9 cellular contexts compared by ENCODE assay signal in genomic region chr14:69652942-69653680, GRCh38. TPM values are rescaled to one million over a fixed set of nuclear protein-coding genes. Genes with fewer than 3 reads are reported as not detected.
DNase-seq lines count a peak whose midpoint lies in the region; ATAC-seq lines count a peak whose summit lies in the region.
"Had no signal": no experiment of that assay in that cellular context is flagged by ENCODE, and none has a peak within 500 bp of the region (broad histone marks: within the 10 kb centered on the region; RNA-seq: fewer than 3 reads in every experiment).

No MANE protein-coding gene starts in this region.

- H3K9me3 Mint-ChIP-seq in activated CD8-positive, alpha-beta T cell treated with anti-CD3 and anti-CD28 coated beads, Interleukin-2, amount 10 ng/mL, durations not matched to agents 7 days and 5 days (ENCODE audit: insufficient read depth), result no peaks in the 10 kb centered on the region

- no peak overlapping the region for H3K4me3 Mint-ChIP-seq in activated CD8-positive, alpha-beta T cell treated with anti-CD3 and anti-CD28 coated beads, Interleukin-2, amount 10 ng/mL, durations not matched to agents 7 days and 5 days

- H3K36me3 Mint-ChIP-seq in activated CD8-positive, alpha-beta T cell treated with anti-CD3 and anti-CD28 coated beads, Interleukin-2, amount 10 ng/mL, durations not matched to agents 7 days and 5 days (ENCODE audit: low read depth), result peaks cover 23% of the 10 kb centered on the region

- H3K4me1 Mint-ChIP-seq in activated CD8-positive, alpha-beta T cell treated with anti-CD3 and anti-CD28 coated beads, Interleukin-2, amount 10 ng/mL, durations not matched to agents 7 days and 5 days (ENCODE audit: low read depth), result peaks cover 67% of the 10 kb centered on the region

- ATAC-seq in HG02642 (IDR thresholded peaks at IDR 0.05; ENCODE audit: poor library complexity, unreplicated experiment) (peak; percentile 46), GM18517 (IDR thresholded peaks at IDR 0.05; ENCODE audit: unreplicated experiment) (no peak), GM19023 (IDR thresholded peaks at IDR 0.05; ENCODE audit: unreplicated experiment) (no peak), HG03097 (IDR thresholded peaks at IDR 0.05; ENCODE audit: low FRiP score, unreplicated experiment) (no peak)
- no peak for ATAC-seq in activated CD8-positive, alpha-beta T cell treated with anti-CD3 and anti-CD28 coated beads, Interleukin-2, amount 10 ng/mL, durations not matched to agents 7 days and 5 days

- H3K27me3 Mint-ChIP-seq in activated CD8-positive, alpha-beta T cell treated with anti-CD3 and anti-CD28 coated beads, Interleukin-2, amount 10 ng/mL, durations not matched to agents 7 days and 5 days (ENCODE audit: low read depth), result no peaks in the 10 kb centered on the region

- POLR2A ChIA-PET in activated CD8-positive, alpha-beta T cell treated with anti-CD3 and anti-CD28 coated beads, Interleukin-2, amount 10 ng/mL, durations not matched to agents 7 days and 5 days (lab: Charles Lee), result interaction anchor here (0.9 kb wide), 2 partner anchors 17 to 23 kb away, joined by 3 read pairs; no protein-coding TSS in a partner anchor

- H3K27ac Mint-ChIP-seq in activated CD8-positive, alpha-beta T cell treated with anti-CD3 and anti-CD28 coated beads, Interleukin-2, amount 10 ng/mL, durations not matched to agents 7 days and 5 days, result peak overlapping the region; percentile 69

- DNase-seq in CD1c-positive myeloid dendritic cell (ENCODE audit: extremely low spot score) (peak; percentile 95), medulla oblongata (ENCODE audit: extremely low spot score) (peak; percentile 85), EL (no peak)
- DNase-seq in activated CD8-positive, alpha-beta T cell treated with anti-CD3 and anti-CD28 coated beads, Interleukin-2, amount 10 ng/mL, durations not matched to agents 7 days and 5 days, result no peak
- DNase-seq: activated CD4-positive, alpha-beta T cell treated with anti-CD3 and anti-CD28 coated beads, Interleukin-2, amount 50 U/mL, for 1 hour had no signal

- CTCF ChIA-PET in activated CD8-positive, alpha-beta T cell treated with anti-CD3 and anti-CD28 coated beads, Interleukin-2, amount 10 ng/mL, durations not matched to agents 7 days and 5 days (lab: Charles Lee), result interaction anchor here (0.7 to 1.4 kb wide), 3 partner anchors 16 to 48 kb away, joined by 3 to 5 read pairs (median 4); no protein-coding TSS in a partner anchor

RNA-seq across cellular contexts. Expression of gene SUSD6, which starts 41.7 kb away (rescaled TPM):
- total RNA-seq in activated CD8-positive, alpha-beta T cell treated with anti-CD3 and anti-CD28 coated beads, Interleukin-2, amount 10 ng/mL, durations not matched to agents 7 days and 5 days, result 10 to 100 TPM; 40.0 to 43.1 TPM

Comparison
In these comparisons a context has a peak if more than half of its experiments do, and no peak if none do; other contexts are left out.
1. DNase-seq: peak in CD1c-positive myeloid dendritic cell (single experiment) and medulla oblongata (single experiment); none in activated CD8-positive, alpha-beta T cell treated with anti-CD3 and anti-CD28 coated beads, Interleukin-2, amount 10 ng/mL, durations not matched to agents 7 days and 5 days (single experiment) and EL (single experiment).